Comparison of ENCODE assay signal across 10 cellular contexts in the genomic region with DNA sequence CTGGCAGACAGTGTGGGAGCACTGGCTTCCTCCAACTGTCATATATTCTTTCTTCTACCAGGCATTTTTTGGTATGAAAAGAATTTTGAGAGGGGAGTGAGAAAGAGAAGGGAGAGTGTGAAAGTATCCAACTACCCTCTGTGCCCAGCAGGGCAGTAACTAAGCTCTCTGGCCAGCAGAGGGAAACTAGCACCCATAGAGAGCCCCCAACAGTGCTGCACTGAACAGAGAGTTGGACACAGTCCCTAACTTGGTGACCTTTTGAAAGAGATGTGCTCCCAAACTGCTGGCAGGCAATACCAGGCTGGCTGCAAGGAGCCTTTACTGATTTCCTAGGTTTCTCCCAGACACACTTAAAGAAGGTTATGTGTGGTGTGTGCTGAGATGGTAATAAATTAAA.
DNase-seq lines count a peak whose midpoint lies in the region; TF ChIP-seq lines count a peak whose summit lies in the region.
"Had no signal": no experiment of that assay in that cellular context is flagged by ENCODE, and none has a peak within 500 bp of the region (broad histone marks: within the 10 kb centered on the region; RNA-seq: fewer than 3 reads in every experiment).

No MANE protein-coding gene starts in this region.

- H3K36me3 Mint-ChIP-seq in type B pancreatic cell: no peaks in the 10 kb centered on the region
- no peaks in the 10 kb centered on the region for H3K36me3 Mint-ChIP-seq in mesothelial cell of epicardium
- H3K36me3 Mint-ChIP-seq: CD4-positive, CD25-positive, alpha-beta regulatory T cell had no signal

- no peak overlapping the region for H3K4me3 ChIP-seq in astrocyte of the cerebellum (ENCODE audit: low read depth, low read length)

- H3K4me1 Mint-ChIP-seq in type B pancreatic cell (ENCODE audit: unreplicated experiment) (peaks cover 3% of the 10 kb centered on the region), mesothelial cell of epicardium (peaks cover 9% of the 10 kb centered on the region)
- H3K4me1 Mint-ChIP-seq: CD4-positive, CD25-positive, alpha-beta regulatory T cell had no signal

- H3K4me3 Mint-ChIP-seq in type B pancreatic cell (no peak overlapping the region), mesothelial cell of epicardium (no peak overlapping the region)
- H3K4me3 Mint-ChIP-seq: CD4-positive, CD25-positive, alpha-beta regulatory T cell had no signal

- H3K27me3 Mint-ChIP-seq in type B pancreatic cell: no peaks in the 10 kb centered on the region
- no peaks in the 10 kb centered on the region for H3K27me3 Mint-ChIP-seq in mesothelial cell of epicardium (ENCODE audit: low read depth)
- H3K27me3 Mint-ChIP-seq: CD4-positive, CD25-positive, alpha-beta regulatory T cell had no signal

- peak; percentile 11 for DNase-seq in NCI-H748 (lab: John Stamatoyannopoulos, UW; ENCODE audit: unreplicated experiment)
- no peak for DNase-seq in NCI-H748 treated with DMSO at 0.1 percent for 48 hours (lab: John Stamatoyannopoulos, UW)
- DNase-seq in astrocyte of the cerebellum (ENCODE audit: low read depth): no peak
- peak; percentile 12 for DNase-seq in iris pigment epithelial cell (ENCODE audit: low read depth)
- no peak for DNase-seq in type B pancreatic cell (ENCODE audit: extremely low spot score, unreplicated experiment)
- DNase-seq in mesothelial cell of epicardium (ENCODE audit: low spot score in 2 of 2, unreplicated experiment in 2 of 2): no peak
- DNase-seq in GOT3 (lab: John Stamatoyannopoulos, UW): no peak
- DNase-seq in NCI-H1417 treated with DMSO at 0.1 percent for 48 hours (lab: John Stamatoyannopoulos, UW): no peak
- DNase-seq: CD4-positive, CD25-positive, alpha-beta regulatory T cell; central memory CD4-positive, alpha-beta T cell had no signal

- H3K27ac Mint-ChIP-seq in type B pancreatic cell: no peak overlapping the region
- H3K27ac Mint-ChIP-seq in mesothelial cell of epicardium: no peak overlapping the region
- H3K27ac Mint-ChIP-seq: CD4-positive, CD25-positive, alpha-beta regulatory T cell had no signal

- in situ Hi-C loops in astrocyte of the cerebellum (cut with HindIII; ENCODE audit: low sequenced_read_pairs): no loop called here

- TF ChIP-seq CTCF in astrocyte of the cerebellum (IDR thresholded peaks at IDR 0.05; ENCODE audit: low read depth, low read length, missing control alignments): peak; percentile 46
- peak; percentile 67 for TF ChIP-seq CTCF in type B pancreatic cell (conservative IDR thresholded peaks at IDR 0.05)
- TF ChIP-seq CTCF in mesothelial cell of epicardium (IDR thresholded peaks at IDR 0.05; ENCODE audit: unreplicated experiment): no peak

- H3K9me3 Mint-ChIP-seq in type B pancreatic cell: no peaks in the 10 kb centered on the region
- H3K9me3 Mint-ChIP-seq in mesothelial cell of epicardium: no peaks in the 10 kb centered on the region

Comparison
In these comparisons a context has a peak if more than half of its experiments do, and no peak if none do; other contexts are left out.
1. DNase-seq: peak in NCI-H748 (single experiment) and iris pigment epithelial cell (single experiment); none in NCI-H748 treated with DMSO at 0.1 percent for 48 hours (single experiment), astrocyte of the cerebellum (single experiment), type B pancreatic cell (single experiment), mesothelial cell of epicardium (0 of 2), GOT3 (single experiment) and NCI-H1417 treated with DMSO at 0.1 percent for 48 hours (single experiment).